Comparison of ENCODE assay signal across 24 cellular contexts in genomic region chr2:165003443-165004130, GRCh38. TPM values are rescaled to one million over a fixed set of nuclear protein-coding genes. Genes with fewer than 3 reads are reported as not detected.
"Had no signal": no experiment of that assay in that cellular context is flagged by ENCODE, and none has a peak within 500 bp of the region (broad histone marks: within the 10 kb centered on the region; RNA-seq: fewer than 3 reads in every experiment).

No MANE protein-coding gene starts in this region.

- H3K36me3 ChIP-seq: ascending aorta, brain microvascular endothelial cell, sigmoid colon, vagina, WERI-Rb-1 had no signal

- DNase-seq: activated CD4-positive, alpha-beta T cell treated with anti-CD3 and anti-CD28 coated beads for 1 hour; activated CD4-positive, alpha-beta T cell treated with anti-CD3 and anti-CD28 coated beads, Interleukin-2, amount 50 U/mL, for 1 hour; activated gamma-delta T cell treated with Interleukin-2 at 50 U/mL for 16 hours; activated T-cell treated with anti-CD3 and anti-CD28 coated beads, Interleukin-2, amount 50 U/mL, for 1 hour; brain microvascular endothelial cell; effector CD4-positive, alpha-beta T cell; foreskin melanocyte; glutamatergic neuron; kidney glomerular epithelial cell; left ventricle myocardium superior; mammary epithelial cell; naive thymus-derived CD8-positive, alpha-beta T cell; sigmoid colon; stimulated activated CD4-positive, alpha-beta T cell treated with anti-CD3 and anti-CD28 coated beads, Interleukin-15, amount 100 ng/mL, for 24 hours; stimulated activated CD4-positive, alpha-beta T cell treated with anti-CD3 and anti-CD28 coated beads, Interleukin-2, amount 100 ng/mL, for 48 hours; stimulated activated CD8-positive, alpha-beta memory T cell treated with anti-CD3 and anti-CD28 coated beads, Interleukin-4, amount 100 ng/mL, for 48 hours; stimulated activated naive B cell treated with anti-CD40 and anti-IgM and Interleukin-4, amounts not matched to agents 10 μg/mL and 1 μg/mL and 100 μg/mL, for 72 hours; WERI-Rb-1 had no signal

- H3K9me3 ChIP-seq: ascending aorta, sigmoid colon, vagina had no signal

- H2AFZ ChIP-seq: hepatocyte had no signal

- ATAC-seq: activated naive CD4-positive, alpha-beta T cell treated with anti-CD3 and anti-CD28 coated beads, Interleukin-2, amount 50 U/mL, for 72 hours; left ventricle myocardium superior; naive thymus-derived CD8-positive, alpha-beta T cell; stimulated activated naive B cell treated with anti-CD40 and anti-IgM and Interleukin-4, amounts not matched to agents 10 μg/mL and 1 μg/mL and 100 μg/mL, for 72 hours had no signal

- H3K27ac ChIP-seq: ascending aorta, brain microvascular endothelial cell, hepatocyte, sigmoid colon, vagina, WERI-Rb-1 had no signal

- H3K4me3 ChIP-seq: ascending aorta, hepatocyte, sigmoid colon, smooth muscle cell, vagina had no signal

- H3K79me2 ChIP-seq: hepatocyte had no signal

- H3K27me3 ChIP-seq: ascending aorta, brain microvascular endothelial cell, hepatocyte, sigmoid colon, vagina had no signal

- H3K4me1 ChIP-seq: ascending aorta, sigmoid colon, vagina had no signal

- H3K4me2 ChIP-seq: hepatocyte, smooth muscle cell had no signal

RNA-seq across cellular contexts. Expression of gene SLC38A11, which starts 48.3 kb away (rescaled TPM):
- total RNA-seq: activated naive CD4-positive, alpha-beta T cell treated with anti-CD3 and anti-CD28 coated beads, Interleukin-2, amount 50 U/mL, for 72 hours; ascending aorta; mammary epithelial cell; osteoblast; smooth muscle cell had no signal
- polyA plus RNA-seq: naive thymus-derived CD8-positive, alpha-beta T cell; smooth muscle cell had no signal
